Comparison of ENCODE assay signal across 7 cellular contexts in the genomic region with DNA sequence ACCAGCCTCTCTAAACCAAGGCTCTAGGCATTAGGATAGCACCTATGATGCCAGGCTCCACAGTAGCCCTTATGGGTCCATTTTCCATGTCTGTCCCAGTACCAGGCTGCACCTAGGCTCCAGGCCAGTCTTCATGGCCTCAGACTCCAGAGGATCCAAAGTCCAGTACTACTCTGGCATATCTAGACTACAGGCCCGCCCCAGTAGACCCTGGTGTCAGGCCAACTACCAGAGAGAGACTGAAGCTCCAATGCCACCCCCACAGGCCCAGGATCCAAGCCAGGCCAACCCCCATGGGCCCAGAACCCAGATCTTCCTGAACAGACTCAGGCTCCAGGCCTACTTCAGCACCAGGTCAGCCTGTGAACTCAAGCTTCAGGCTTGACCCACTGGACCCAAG.
"Had no signal": no experiment of that assay in that cellular context is flagged by ENCODE, and none has a peak within 500 bp of the region (broad histone marks: within the 10 kb centered on the region; RNA-seq: fewer than 3 reads in every experiment).

No MANE protein-coding gene starts in this region.

- H3K4me3 ChIP-seq: GM23338 had no signal

- ATAC-seq: GM23338 had no signal

- H2AFZ ChIP-seq: GM23338 had no signal

- FAIRE-seq: H1, H54, HTR-8/SVneo had no signal

- DNase-seq: H9, HCEC 1CT, KBM-7 had no signal

- H3K4me2 ChIP-seq: GM23338 had no signal
